Comparison of ENCODE assay signal across 27 cellular contexts in the genomic region with DNA sequence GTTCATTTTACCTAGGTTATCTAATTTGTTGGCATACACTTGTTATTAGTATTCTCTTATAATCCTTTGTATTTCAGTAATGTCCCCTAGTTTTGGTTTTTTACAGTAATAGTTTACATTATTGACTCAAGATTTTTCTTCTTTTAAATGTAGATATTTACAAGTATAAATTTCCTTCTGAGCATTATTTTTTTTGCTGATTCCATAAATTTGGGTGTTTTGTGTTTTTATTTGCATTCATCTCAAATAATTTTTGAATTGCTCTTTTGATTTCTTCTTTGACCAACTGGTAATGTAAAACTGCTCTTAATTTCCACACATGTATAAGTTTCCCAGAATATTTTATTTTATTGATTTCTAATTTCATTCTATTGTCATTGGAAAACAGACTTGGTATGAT.
"Had no signal": no experiment of that assay in that cellular context is flagged by ENCODE, and none has a peak within 500 bp of the region (broad histone marks: within the 10 kb centered on the region; RNA-seq: fewer than 3 reads in every experiment).

No MANE protein-coding gene starts in this region.

- H3K4me2 ChIP-seq: hepatocyte had no signal

- H3K4me1 ChIP-seq: esophagus squamous epithelium, gastroesophageal sphincter, heart left ventricle, lower lobe of right lung had no signal

- ATAC-seq: esophagus mucosa, gastroesophageal sphincter, heart left ventricle, left colon, left lobe of liver, left ventricle myocardium superior, lower lobe of right lung, mucosa of descending colon had no signal

- H3K79me2 ChIP-seq: hepatocyte had no signal

- H3K36me3 ChIP-seq: esophagus squamous epithelium, gastroesophageal sphincter, heart left ventricle, lower lobe of right lung had no signal

- DNase-seq: dermis blood vessel endothelial cell; dorsolateral prefrontal cortex; effector CD4-positive, alpha-beta T cell; effector memory CD4-positive, alpha-beta T cell; erythroblast; esophagus squamous epithelium; foreskin fibroblast; foreskin melanocyte; heart left ventricle; hypothalamus; immature natural killer cell; islet precursor cell; kidney; kidney glomerular epithelial cell; left colon; left ventricle myocardium superior; lower lobe of right lung; mesenchymal stem cell; mucosa of descending colon; naive B cell had no signal

- H3K4me3 ChIP-seq: coronary artery, dorsolateral prefrontal cortex, esophagus squamous epithelium, gastroesophageal sphincter, heart left ventricle, hepatocyte, lower lobe of right lung, mucosa of descending colon had no signal

- H3K9me3 ChIP-seq: esophagus squamous epithelium, gastroesophageal sphincter, lower lobe of right lung, mucosa of descending colon had no signal

- H2AFZ ChIP-seq: hepatocyte had no signal

- H3K27ac ChIP-seq: coronary artery, dorsolateral prefrontal cortex, epithelial cell of prostate, esophagus squamous epithelium, gastroesophageal sphincter, heart left ventricle, hepatocyte, lower lobe of right lung had no signal

- FAIRE-seq: colon, kidney had no signal
